ENCODE assay signal across 19 cellular contexts in the genomic region with DNA sequence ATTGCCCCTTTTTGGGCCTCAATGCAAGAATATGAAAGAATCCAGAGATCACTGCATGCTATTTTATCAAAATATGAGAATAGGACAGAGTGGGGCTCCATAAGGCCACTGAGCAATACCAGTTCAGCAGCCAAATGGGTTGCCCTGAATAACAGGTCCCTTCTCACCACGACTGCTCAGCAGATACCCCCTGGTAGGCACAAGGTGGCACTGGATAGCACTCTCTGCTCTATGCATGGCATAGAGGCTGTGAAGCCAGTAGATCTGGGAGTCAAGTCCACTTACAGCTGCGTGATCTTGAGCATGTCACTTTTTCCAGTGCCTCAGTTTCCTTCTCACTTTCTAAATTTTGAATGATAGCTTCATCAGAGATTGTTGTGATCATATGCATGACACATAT.
DNase-seq lines count a peak whose midpoint lies in the region; ATAC-seq and TF ChIP-seq lines count a peak whose summit lies in the region.
"Had no signal": no experiment of that assay in that cellular context is flagged by ENCODE, and none has a peak within 500 bp of the region (broad histone marks: within the 10 kb centered on the region; RNA-seq: fewer than 3 reads in every experiment).

No MANE protein-coding gene starts in this region.

- no peak overlapping the region for H2AFZ ChIP-seq in Karpas-422 (ENCODE audit: low read length)

- H3K79me2 ChIP-seq in Karpas-422 (ENCODE audit: low read length), result no peaks in the 10 kb centered on the region

- DNase-seq in ACHN (peak; percentile 27), Karpas-422 (peak; percentile 42), WERI-Rb-1 (peak; percentile 27)
- no peak for DNase-seq in activated CD4-positive, alpha-beta T cell treated with anti-CD3 and anti-CD28 coated beads, Interleukin-2, amount 50 U/mL, for 48 hours
- DNase-seq in activated CD4-positive, CD25-positive, alpha-beta regulatory T cell treated with anti-CD3 and anti-CD28 coated beads, Interleukin-2, amount 50 U/mL, for 72 hours, result no peak
- DNase-seq: DMS 273 treated with DMSO at 0.1 percent for 48 hours, H9, Kasumi-1, NCI-H1105 treated with DMSO at 0.1 percent for 48 hours, NCI-H1694, NCI-H748 treated with DMSO at 0.1 percent for 48 hours, PC-3, SIG-M5 had no signal

- H3K9me3 ChIP-seq in Karpas-422 (ENCODE audit: low read length) (no peaks in the 10 kb centered on the region), WERI-Rb-1 (ENCODE audit: severe bottlenecking) (no peaks in the 10 kb centered on the region)

- H3K27me3 Mint-ChIP-seq in nephron (ENCODE audit: low read depth), result peaks cover 5% of the 10 kb centered on the region
- H3K27me3 Mint-ChIP-seq: IgD-negative memory B cell had no signal

- no peaks in the 10 kb centered on the region for H3K36me3 ChIP-seq in Karpas-422 (ENCODE audit: insufficient read depth, low read length)
- no peaks in the 10 kb centered on the region for H3K36me3 ChIP-seq in WERI-Rb-1

- ATAC-seq in GM18867 (IDR thresholded peaks at IDR 0.05; ENCODE audit: unreplicated experiment) (no peak), HG02870 (IDR thresholded peaks at IDR 0.05; ENCODE audit: unreplicated experiment) (no peak)
- ATAC-seq: PC-3 had no signal

- H3K4me1 Mint-ChIP-seq in nephron, result peaks cover 26% of the 10 kb centered on the region
- H3K4me1 Mint-ChIP-seq: IgD-negative memory B cell had no signal

- H3K27ac ChIP-seq in Karpas-422 (ENCODE audit: low read length) (no peak overlapping the region), WERI-Rb-1 (no peak overlapping the region)
- H3K27ac ChIP-seq: C4-2B, RWPE1 had no signal

- no peak overlapping the region for H3K4me3 ChIP-seq in Karpas-422 (ENCODE audit: low read length)
- no peak overlapping the region for H3K4me3 ChIP-seq in WERI-Rb-1 (ENCODE audit: low read depth, low read length)

- TF ChIP-seq CTCF in WERI-Rb-1 (IDR thresholded peaks at IDR 0.05; ENCODE audit: low read depth, low read length) (peak; percentile 13; the same call in 1 of the 2 replicates), nephron (IDR thresholded peaks at IDR 0.05; ENCODE audit: unreplicated experiment in 3 of 3) (no peak)

- in situ Hi-C loops in ACHN (cut with HindIII; ENCODE audit: low pct_ligation_motif_present, low pct_unique_long_range_greater_than_20kb, low sequenced_read_pairs), result no loop called here

- no peak overlapping the region for H3K4me2 ChIP-seq in Karpas-422 (ENCODE audit: low read depth, low read length, poor library complexity, severe bottlenecking)

- no peak overlapping the region for H3K9ac ChIP-seq in Karpas-422 (ENCODE audit: low read length)

- H4K20me1 ChIP-seq in Karpas-422 (ENCODE audit: insufficient read depth, low read depth, low read length), result no peaks in the 10 kb centered on the region

- peak overlapping the region in 2 of 3 experiments; percentile 32 to 47 for H3K27ac Mint-ChIP-seq in nephron
- H3K27ac Mint-ChIP-seq: H9, IgD-negative memory B cell had no signal

- H3K27me3 ChIP-seq in Karpas-422 (ENCODE audit: low read length) (no peaks in the 10 kb centered on the region), WERI-Rb-1 (ENCODE audit: insufficient read depth, low read depth, severe bottlenecking) (no peaks in the 10 kb centered on the region)

- H3K36me3 Mint-ChIP-seq in nephron (ENCODE audit: low read depth), result no peaks in the 10 kb centered on the region
- H3K36me3 Mint-ChIP-seq: IgD-negative memory B cell had no signal

- H3K4me1 ChIP-seq in Karpas-422 (ENCODE audit: low read length), result no peaks in the 10 kb centered on the region

- no peaks in the 10 kb centered on the region for H3K9me2 ChIP-seq in Karpas-422 (replicated peaks; ENCODE audit: insufficient read depth, low read length)

- H3K9me3 Mint-ChIP-seq in nephron, result no peaks in the 10 kb centered on the region
- H3K9me3 Mint-ChIP-seq: H9, IgD-negative memory B cell had no signal

- no peak overlapping the region for H3K4me3 Mint-ChIP-seq in nephron
- H3K4me3 Mint-ChIP-seq: H9, IgD-negative memory B cell had no signal

Comparison
In these comparisons a context has a peak if more than half of its experiments do, and no peak if none do; other contexts are left out.
1. DNase-seq: peak in ACHN (single experiment), Karpas-422 (single experiment) and WERI-Rb-1 (single experiment); none in activated CD4-positive, alpha-beta T cell treated with anti-CD3 and anti-CD28 coated beads, Interleukin-2, amount 50 U/mL, for 48 hours (0 of 2) and activated CD4-positive, CD25-positive, alpha-beta regulatory T cell treated with anti-CD3 and anti-CD28 coated beads, Interleukin-2, amount 50 U/mL, for 72 hours (single experiment).